Comparison of ENCODE assay signal across 8 cellular contexts in genomic region chr4:38856046-38856445, GRCh38. TPM values are rescaled to one million over a fixed set of nuclear protein-coding genes. Genes with fewer than 3 reads are reported as not detected.
A peak's percentile ranks its signal among the peaks of the same experiment; 100 is the strongest.
DNase-seq lines count a peak whose midpoint lies in the region; TF ChIP-seq lines count a peak whose summit lies in the region.

No MANE protein-coding gene starts in this region.

- DNase-seq in activated T-cell treated with anti-CD3 and anti-CD28 coated beads, Interleukin-2, amount 50 U/mL, for 24 hours: no peak
- no peak for DNase-seq in activated T-cell treated with anti-CD3 and anti-CD28 coated beads for 4 hours
- no peak for DNase-seq in SK-N-MC (ENCODE audit: low read depth, low spot score)
- no peak for DNase-seq in right atrium auricular region (ENCODE audit: low spot score)
- DNase-seq in tibial nerve (ENCODE audit: low spot score in 2 of 2): no peak
- DNase-seq in HuH-7.5 (ENCODE audit: low spot score): no peak
- DNase-seq in GM03348 (ENCODE audit: low spot score): no peak
- no peak for DNase-seq in NCI-H82 treated with DMSO at 0.1 percent for 48 hours (lab: John Stamatoyannopoulos, UW; ENCODE audit: unreplicated experiment)

- peaks cover 40% of the 10 kb centered on the region for H3K4me1 Mint-ChIP-seq in activated T-cell treated with anti-CD3 and anti-CD28 coated beads, Interleukin-2, amount 50 U/mL, for 24 hours (ENCODE audit: low read depth)

- H3K36me3 ChIP-seq in SK-N-MC (ENCODE audit: insufficient read depth, low read length) (no peaks in the 10 kb centered on the region), right atrium auricular region (no peaks in the 10 kb centered on the region), tibial nerve (no peaks in the 10 kb centered on the region)

- H3K27ac ChIP-seq in SK-N-MC: no peak overlapping the region
- peak overlapping the region; percentile 23 to 79 for H3K27ac ChIP-seq in right atrium auricular region
- H3K27ac ChIP-seq in tibial nerve: peak overlapping the region in 3 of 4 donors; percentile 71 to 89 (median 86)

- peak overlapping the region; percentile 76 for H3K27ac Mint-ChIP-seq in activated T-cell treated with anti-CD3 and anti-CD28 coated beads, Interleukin-2, amount 50 U/mL, for 24 hours

- peak overlapping the region; percentile 71 for H3K4me3 ChIP-seq in SK-N-MC
- H3K4me3 ChIP-seq in right atrium auricular region: peak overlapping the region; percentile 3 to 31
- peak overlapping the region; percentile 5 to 36 (median 21) for H3K4me3 ChIP-seq in tibial nerve

- no peaks in the 10 kb centered on the region for H3K9me3 ChIP-seq in SK-N-MC (ENCODE audit: low read depth, low read length)
- no peaks in the 10 kb centered on the region for H3K9me3 ChIP-seq in right atrium auricular region
- peaks cover 0 to 5% (median 0%) of the 10 kb centered on the region in 4 donors for H3K9me3 ChIP-seq in tibial nerve

- peak overlapping the region; percentile 77 for H3K4me3 Mint-ChIP-seq in activated T-cell treated with anti-CD3 and anti-CD28 coated beads, Interleukin-2, amount 50 U/mL, for 24 hours

- H3K9ac ChIP-seq in SK-N-MC (ENCODE audit: insufficient read length): peak overlapping the region; percentile 22

- H3K4me1 ChIP-seq in right atrium auricular region: peaks cover 0 to 7% of the 10 kb centered on the region in 2 donors
- H3K4me1 ChIP-seq in tibial nerve: peaks cover 0 to 22% (median 8%) of the 10 kb centered on the region in 4 donors

- TF ChIP-seq POLR2A in tibial nerve (IDR thresholded peaks at IDR 0.05): no peak

- H3K36me3 Mint-ChIP-seq in activated T-cell treated with anti-CD3 and anti-CD28 coated beads, Interleukin-2, amount 50 U/mL, for 24 hours (ENCODE audit: low read depth): no peaks in the 10 kb centered on the region

- H3K27me3 Mint-ChIP-seq in activated T-cell treated with anti-CD3 and anti-CD28 coated beads, Interleukin-2, amount 50 U/mL, for 24 hours: no peaks in the 10 kb centered on the region

- WGBS in tibial nerve, 2 donors: 20 to 31% methylated on average over 4 of the region's 4 CpGs

- H3K27me3 ChIP-seq in right atrium auricular region (no peaks in the 10 kb centered on the region), tibial nerve (no peaks in the 10 kb centered on the region)

- H3K9me3 Mint-ChIP-seq in activated T-cell treated with anti-CD3 and anti-CD28 coated beads, Interleukin-2, amount 50 U/mL, for 24 hours: no peaks in the 10 kb centered on the region

- TF ChIP-seq EP300 in tibial nerve (IDR thresholded peaks at IDR 0.05): peak in 1 of 2 donors; percentile 18

- TF ChIP-seq CTCF in right atrium auricular region (IDR thresholded peaks at IDR 0.05) (no peak), tibial nerve (IDR thresholded peaks at IDR 0.05) (no peak)

RNA-seq across cellular contexts. Expression of gene TLR6, which starts 0.6 kb away (rescaled TPM):
- total RNA-seq in right atrium auricular region: 1 to 10 TPM; 1.2 to 2.3 TPM
- 1 to 10 TPM; 4.2 to 8.6 (median 5.2) TPM for total RNA-seq in tibial nerve

RNA-seq across cellular contexts. Expression of gene FAM114A1, which starts 11.6 kb away (rescaled TPM):
- total RNA-seq in right atrium auricular region (10 to 100 TPM; 57.7 to 73.2 TPM), tibial nerve (100 to 1,000 TPM in 2 of 4 donors, 10 to 100 TPM in 2; 70.4 to 111 (median 98.2) TPM)

RNA-seq across cellular contexts. Expression of gene TLR1, which starts 51.5 kb away (rescaled TPM):
- total RNA-seq in right atrium auricular region (1 to 10 TPM; 3.6 to 8.9 TPM), tibial nerve (10 to 100 TPM; 15.7 to 29.7 (median 22.8) TPM)

Comparison
In these comparisons a context has a peak if more than half of its experiments do, and no peak if none do; other contexts are left out.
1. H3K4me3 ChIP-seq: peak in every context shown above with its lines; median percentile 71 in SK-N-MC; 21 in tibial nerve; 17 in right atrium auricular region.